In genomic region chr15:67109141-67110034, GRCh38 we compare ENCODE assay signal across 8 cellular contexts. TPM values are rescaled to one million over a fixed set of nuclear protein-coding genes. Genes with fewer than 3 reads are reported as not detected.
DNase-seq lines count a peak whose midpoint lies in the region; ATAC-seq and TF ChIP-seq lines count a peak whose summit lies in the region.

No MANE protein-coding gene starts in this region.

- DNase-seq in Right ventricle myocardium inferior (ENCODE audit: missing footprints) (peak; percentile 89), cardiac septum (ENCODE audit: low spot score) (no peak), amniotic epithelial cell (ENCODE audit: low read depth) (peak; percentile 99), lower lobe of right lung (peak; percentile 54), vagina (ENCODE audit: extremely low spot score in 2 of 2) (no peak), NCI-H1436 treated with DMSO at 0.1 percent for 48 hours (lab: John Stamatoyannopoulos, UW) (no peak)

- peak overlapping the region; percentile 54 for H3K27ac ChIP-seq in lower lobe of right lung
- peak overlapping the region; percentile 70 for H3K27ac ChIP-seq in vagina

- peak; percentile 77 for ATAC-seq in Right ventricle myocardium inferior
- ATAC-seq in HG03571 (IDR thresholded peaks at IDR 0.05; ENCODE audit: unreplicated experiment): peak; percentile 63
- ATAC-seq in lower lobe of right lung: peak; percentile 25 to 58
- ATAC-seq in GM21515 (IDR thresholded peaks at IDR 0.05; ENCODE audit: unreplicated experiment): no peak

- TF ChIP-seq CTCF in lower lobe of right lung (IDR thresholded peaks at IDR 0.05) (no peak), vagina (IDR thresholded peaks at IDR 0.05) (no peak)

- H3K4me3 ChIP-seq in lower lobe of right lung (no peak overlapping the region), vagina (no peak overlapping the region)

- no peaks in the 10 kb centered on the region for H3K9me3 ChIP-seq in lower lobe of right lung
- no peaks in the 10 kb centered on the region for H3K9me3 ChIP-seq in vagina

- TF ChIP-seq POLR2A in vagina (IDR thresholded peaks at IDR 0.05): no peak

- H3K27me3 ChIP-seq in lower lobe of right lung (ENCODE audit: low read depth): no peaks in the 10 kb centered on the region
- no peaks in the 10 kb centered on the region for H3K27me3 ChIP-seq in vagina

- H3K4me1 ChIP-seq in lower lobe of right lung (peaks cover 65% of the 10 kb centered on the region), vagina (peaks cover 68% of the 10 kb centered on the region)

- intact Hi-C loops in Right ventricle myocardium inferior (cut with DNase I) (no loop called here), cardiac septum (cut with DNase I) (no loop called here), lower lobe of right lung (cut with DNase I) (no loop called here), vagina (cut with DNase I) (no loop called here)

- H3K36me3 ChIP-seq in lower lobe of right lung (no peaks in the 10 kb centered on the region), vagina (no peaks in the 10 kb centered on the region)

RNA-seq across cellular contexts. Expression of gene SMAD3, which starts 44.0 kb away (rescaled TPM):
- total RNA-seq in Right ventricle myocardium inferior (18.0 TPM), cardiac septum (18.4 TPM), lower lobe of right lung (25.7 TPM), vagina (53.5 TPM)

Comparison
In these comparisons a context has a peak if more than half of its experiments do, and no peak if none do; other contexts are left out.
1. DNase-seq: peak in Right ventricle myocardium inferior (single experiment), amniotic epithelial cell (single experiment) and lower lobe of right lung (single experiment); none in cardiac septum (single experiment), vagina (0 of 2) and NCI-H1436 treated with DMSO at 0.1 percent for 48 hours (single experiment).